21 cellular contexts compared by ENCODE assay signal in the genomic region with DNA sequence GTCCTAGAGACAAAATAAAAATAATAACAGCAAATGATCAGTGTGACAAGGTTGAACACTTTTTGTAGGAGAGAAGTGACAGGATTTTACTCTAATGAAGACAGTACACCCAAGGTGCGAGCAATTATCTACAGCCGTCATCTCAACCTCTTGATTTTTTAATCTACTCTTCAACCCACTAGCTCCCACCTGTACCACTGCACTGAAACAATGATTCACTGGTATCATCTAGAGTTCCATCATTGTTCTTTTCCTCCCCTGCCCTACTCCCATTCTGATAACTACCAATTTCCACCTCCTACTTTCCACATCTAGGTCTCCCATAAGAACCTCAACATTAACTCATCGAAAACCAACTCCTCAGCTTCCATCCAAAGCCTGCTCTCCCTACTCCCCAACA.
"Had no signal": no experiment of that assay in that cellular context is flagged by ENCODE, and none has a peak within 500 bp of the region (broad histone marks: within the 10 kb centered on the region; RNA-seq: fewer than 3 reads in every experiment).

No MANE protein-coding gene starts in this region.

- H3K4me3 ChIP-seq: gastrocnemius medialis, lung, prostate gland, skin epidermis, spleen, suprapubic skin, transverse colon had no signal

- H3K27me3 ChIP-seq: gastrocnemius medialis, spleen, suprapubic skin, transverse colon had no signal

- H3K4me3 Mint-ChIP-seq: memory B cell; nephron; stimulated activated memory B cell treated with anti-CD40 and anti-IgM and Interleukin-4, amounts not matched to agents 10 μg/mL and 1 μg/mL and 100 μg/mL, for 72 hours had no signal

- H3K27me3 Mint-ChIP-seq: memory B cell; naive thymus-derived CD4-positive, alpha-beta T cell; stimulated activated memory B cell treated with anti-CD40 and anti-IgM and Interleukin-4, amounts not matched to agents 10 μg/mL and 1 μg/mL and 100 μg/mL, for 72 hours had no signal

- H3K9me3 ChIP-seq: gastrocnemius medialis, prostate gland, spleen, suprapubic skin, transverse colon had no signal

- H3K27ac Mint-ChIP-seq: memory B cell; stimulated activated memory B cell treated with anti-CD40 and anti-IgM and Interleukin-4, amounts not matched to agents 10 μg/mL and 1 μg/mL and 100 μg/mL, for 72 hours had no signal

- H3K4me1 ChIP-seq: prostate gland had no signal

- H3K9me3 Mint-ChIP-seq: memory B cell; nephron; stimulated activated memory B cell treated with anti-CD40 and anti-IgM and Interleukin-4, amounts not matched to agents 10 μg/mL and 1 μg/mL and 100 μg/mL, for 72 hours had no signal

- H3K36me3 ChIP-seq: gastrocnemius medialis, prostate gland, suprapubic skin, transverse colon had no signal

- ATAC-seq: esophagus mucosa; gastrocnemius medialis; left lobe of liver; naive thymus-derived CD4-positive, alpha-beta T cell; stimulated activated memory B cell treated with anti-CD40 and anti-IgM and Interleukin-4, amounts not matched to agents 10 μg/mL and 1 μg/mL and 100 μg/mL, for 72 hours; stimulated activated naive CD8-positive, alpha-beta T cell treated with anti-CD3 and anti-CD28 coated beads, Interleukin-15, Interleukin-2, amounts not matched to agents 100 U/mL and 50 U/mL, for 24 hours had no signal

- H3K27ac ChIP-seq: epithelial cell of prostate, gastrocnemius medialis, prostate gland, skin epidermis, spleen, suprapubic skin, transverse colon had no signal

- DNase-seq: cortex of kidney; foreskin fibroblast; gastrocnemius medialis; kidney; midbrain; naive thymus-derived CD4-positive, alpha-beta T cell; right cardiac atrium; spleen; stimulated activated CD4-positive, alpha-beta T cell treated with anti-CD3 and anti-CD28 coated beads, Interleukin-4, amount 100 ng/mL, for 4 hours; stimulated activated naive CD8-positive, alpha-beta T cell treated with anti-CD3 and anti-CD28 coated beads, Interleukin-15, Interleukin-2, amounts not matched to agents 100 U/mL and 50 U/mL, for 24 hours; transverse colon had no signal
